Comparison of ENCODE assay signal across 25 cellular contexts in genomic region chr6:29861521-29862255, GRCh38. TPM values are rescaled to one million over a fixed set of nuclear protein-coding genes. Genes with fewer than 3 reads are reported as not detected.
"Had no signal": no experiment of that assay in that cellular context is flagged by ENCODE, and none has a peak within 500 bp of the region (broad histone marks: within the 10 kb centered on the region; RNA-seq: fewer than 3 reads in every experiment).

No MANE protein-coding gene starts in this region.

- H3K4me1 ChIP-seq: adrenal gland, ascending aorta, heart left ventricle, parathyroid adenoma, upper lobe of left lung had no signal

- H3K9ac ChIP-seq: parathyroid adenoma had no signal

- FAIRE-seq: TTC549 had no signal

- H3K9me3 ChIP-seq: adrenal gland, ascending aorta, esophagus muscularis mucosa, gastroesophageal sphincter, heart left ventricle, upper lobe of left lung had no signal

- DNase-seq: activated CD4-positive, CD25-positive, alpha-beta regulatory T cell treated with anti-CD3 and anti-CD28 coated beads, Interleukin-2, amount 50 U/mL, for 72 hours; activated T-cell treated with anti-CD3 and anti-CD28 coated beads, Interleukin-2, amount 50 U/mL, for 1 hour; adrenal gland; brain microvascular endothelial cell; heart left ventricle; islet precursor cell; left cardiac atrium; mesenchymal stem cell; nephron progenitor cell; nucleus accumbens; right cardiac atrium; stimulated activated CD4-positive, alpha-beta T cell treated with anti-CD3 and anti-CD28 coated beads, Interleukin-12 subunit alpha, Interleukin-12 subunit beta, amount 100 ng/mL, for 4 hours; stimulated activated CD4-positive, alpha-beta T cell treated with anti-CD3 and anti-CD28 coated beads, Interleukin-4, amount 100 ng/mL, for 4 hours; stimulated activated naive CD8-positive, alpha-beta T cell treated with anti-CD3 and anti-CD28 coated beads, Interleukin-15, Interleukin-2, amounts not matched to agents 100 U/mL and 50 U/mL, for 24 hours; upper lobe of left lung; WERI-Rb-1 had no signal

- H2AFZ ChIP-seq: parathyroid adenoma had no signal

- H3K36me3 ChIP-seq: adrenal gland, ascending aorta, brain microvascular endothelial cell, esophagus muscularis mucosa, gastroesophageal sphincter, heart left ventricle, upper lobe of left lung, WERI-Rb-1 had no signal

- H3K27me3 ChIP-seq: ascending aorta, brain microvascular endothelial cell had no signal

- ATAC-seq: gastroesophageal sphincter; heart left ventricle; left cardiac atrium; right cardiac atrium; stimulated activated naive CD8-positive, alpha-beta T cell treated with anti-CD3 and anti-CD28 coated beads, Interleukin-15, Interleukin-2, amounts not matched to agents 100 U/mL and 50 U/mL, for 24 hours had no signal

- H3K27ac ChIP-seq: adrenal gland, ascending aorta, brain microvascular endothelial cell, coronary artery, esophagus muscularis mucosa, gastroesophageal sphincter, heart left ventricle, parathyroid adenoma, upper lobe of left lung, WERI-Rb-1 had no signal

- H3K79me2 ChIP-seq: parathyroid adenoma had no signal

- H3K4me3 ChIP-seq: adrenal gland, ascending aorta, coronary artery, esophagus muscularis mucosa, gastroesophageal sphincter, heart left ventricle, upper lobe of left lung had no signal

RNA-seq across cellular contexts. Expression of gene HLA-G, which starts 34.1 kb away (rescaled TPM):
- total RNA-seq: ascending aorta, esophagus muscularis mucosa, gastroesophageal sphincter, pulmonary artery endothelial cell, skeletal muscle tissue, subcutaneous adipose tissue had no signal
- polyA plus RNA-seq: adrenal gland, right cardiac atrium had no signal
